Comparison of ENCODE assay signal across 11 cellular contexts in genomic region chr6:37060195-37060559, GRCh38. TPM values are rescaled to one million over a fixed set of nuclear protein-coding genes. Genes with fewer than 3 reads are reported as not detected.
DNase-seq lines count a peak whose midpoint lies in the region; ATAC-seq and TF ChIP-seq lines count a peak whose summit lies in the region.
"Had no signal": no experiment of that assay in that cellular context is flagged by ENCODE, and none has a peak within 500 bp of the region (broad histone marks: within the 10 kb centered on the region; RNA-seq: fewer than 3 reads in every experiment).

No MANE protein-coding gene starts in this region.

- H3K27me3 ChIP-seq in left ventricle myocardium inferior (ENCODE audit: low read depth) (no peaks in the 10 kb centered on the region), mesendoderm (ENCODE audit: insufficient read depth, low read length, poor library complexity) (no peaks in the 10 kb centered on the region), uterus (no peaks in the 10 kb centered on the region), tibial nerve (no peaks in the 10 kb centered on the region)

- no peak overlapping the region for H3K4me3 Mint-ChIP-seq in MCF 10A (ENCODE audit: unreplicated experiment)
- H3K4me3 Mint-ChIP-seq: naive thymus-derived CD8-positive, alpha-beta T cell had no signal

- no peaks in the 10 kb centered on the region for H3K36me3 Mint-ChIP-seq in MCF 10A (ENCODE audit: insufficient read depth, unreplicated experiment)
- H3K36me3 Mint-ChIP-seq: naive thymus-derived CD8-positive, alpha-beta T cell had no signal

- no peaks in the 10 kb centered on the region for H3K9me3 Mint-ChIP-seq in MCF 10A (ENCODE audit: unreplicated experiment)
- H3K9me3 Mint-ChIP-seq: naive thymus-derived CD8-positive, alpha-beta T cell had no signal

- no peak for TF ChIP-seq CTCF in left ventricle myocardium inferior (IDR thresholded peaks at IDR 0.05; ENCODE audit: borderline replicate concordance)
- no peak for TF ChIP-seq CTCF in MCF 10A (IDR thresholded peaks at IDR 0.05; ENCODE audit: unreplicated experiment)
- TF ChIP-seq CTCF in uterus (IDR thresholded peaks at IDR 0.05): no peak
- TF ChIP-seq CTCF in tibial nerve (IDR thresholded peaks at IDR 0.05): no peak

- no TSS peak for BruUV-seq in MCF 10A (replicated peaks; lab: Mats Ljungman, UMichigan)

- peaks cover 31% of the 10 kb centered on the region for H3K4me1 Mint-ChIP-seq in MCF 10A (ENCODE audit: insufficient read depth, unreplicated experiment)

- no peaks in the 10 kb centered on the region for H3K27me3 Mint-ChIP-seq in MCF 10A (ENCODE audit: insufficient read depth, unreplicated experiment)
- H3K27me3 Mint-ChIP-seq: naive thymus-derived CD8-positive, alpha-beta T cell had no signal

- H3K23ac ChIP-seq in mesendoderm (ENCODE audit: low read length): no peak overlapping the region

- ATAC-seq in left ventricle myocardium superior: no peak
- no peak for ATAC-seq in GM21423 (IDR thresholded peaks at IDR 0.05; ENCODE audit: unreplicated experiment)
- ATAC-seq: naive thymus-derived CD8-positive, alpha-beta T cell had no signal

- no CpG with 5 or more reads among the region's 4 CpGs for whole genome bisulfite sequencing in mesendoderm (ENCODE audit: extremely low coverage, insufficient coverage, low lambda C conversion rate)
- 79 to 85% methylated on average over 4 of the region's 4 CpGs for WGBS in tibial nerve, 2 donors

- no peaks in the 10 kb centered on the region for H3K79me1 ChIP-seq in mesendoderm (ENCODE audit: low read length)

- no peak for TF ChIP-seq EP300 in tibial nerve (IDR thresholded peaks at IDR 0.05)

- CTCF ChIA-PET in MCF 10A (lab: Yijun Ruan, JAX): interaction anchor here (1.2 to 19.6 kb wide), 8 partner anchors 14 to 150 kb away, joined by 3 to 314 read pairs (median 5); partner anchors contain the start of gene PIM1

- H3K9me3 ChIP-seq in left ventricle myocardium inferior (replicated peaks) (no peaks in the 10 kb centered on the region), uterus (no peaks in the 10 kb centered on the region), tibial nerve (no peaks in the 10 kb centered on the region)

- peak overlapping the region; percentile 74 for H3K9ac ChIP-seq in mesendoderm (ENCODE audit: low read length)

- TF ChIP-seq POLR2A in uterus (IDR thresholded peaks at IDR 0.05) (no peak), tibial nerve (IDR thresholded peaks at IDR 0.05) (no peak)

- H2BK5ac ChIP-seq in mesendoderm (ENCODE audit: low read length): peak overlapping the region; percentile 14

- H2BK15ac ChIP-seq in mesendoderm (replicated peaks; ENCODE audit: low read depth): peak overlapping the region; percentile 2

- peak overlapping the region; percentile 48 for H2BK120ac ChIP-seq in mesendoderm (ENCODE audit: low read depth, low read length)

- POLR2A ChIA-PET in MCF 10A (lab: Yijun Ruan, JAX): interaction anchor here (0.7 to 6.7 kb wide), 10 partner anchors 9 to 791 kb away, joined by 3 to 111 read pairs (median 8); partner anchors contain the start of gene PIM1

- H3K27ac ChIP-seq in left ventricle myocardium inferior (replicated peaks): peak overlapping the region; percentile 66
- peak overlapping the region; percentile 94 for H3K27ac ChIP-seq in mesendoderm (ENCODE audit: low read depth, low read length)
- H3K27ac ChIP-seq in uterus: peak overlapping the region; percentile 78 to 87
- H3K27ac ChIP-seq in tibial nerve: peak overlapping the region in 1 of 4 donors; percentile 50

- peak overlapping the region; percentile 81 for H3K18ac ChIP-seq in mesendoderm (ENCODE audit: low read length)

- no peak overlapping the region for H2AK5ac ChIP-seq in mesendoderm (ENCODE audit: low read length)

- peak overlapping the region; percentile 74 for H3K4ac ChIP-seq in mesendoderm (ENCODE audit: low read depth, low read length)

- H3K56ac ChIP-seq in mesendoderm (ENCODE audit: low read length): peak overlapping the region; percentile 91

- no peak overlapping the region for H4K8ac ChIP-seq in mesendoderm (ENCODE audit: low read depth, low read length)

- H4K5ac ChIP-seq in mesendoderm (ENCODE audit: low read length): no peak overlapping the region

- H3K4me3 ChIP-seq in left ventricle myocardium inferior (no peak overlapping the region), mesendoderm (ENCODE audit: low read length) (no peak overlapping the region), uterus (no peak overlapping the region), tibial nerve (no peak overlapping the region)

- intact Hi-C loops in left ventricle myocardium inferior (cut with micrococcal nuclease) (no loop called here), left ventricle myocardium superior (cut with micrococcal nuclease) (no loop called here), MCF 10A (cut with micrococcal nuclease) (no loop called here), uterus (cut with DNase I; ENCODE audit: low total_unique reads) (no loop called here)

- H3K79me2 ChIP-seq in mesendoderm (ENCODE audit: control insufficient read depth, insufficient read depth, low read length): no peaks in the 10 kb centered on the region

- H3K36me3 ChIP-seq in left ventricle myocardium inferior (no peaks in the 10 kb centered on the region), mesendoderm (ENCODE audit: control insufficient read depth, insufficient read depth, low read length) (no peaks in the 10 kb centered on the region), uterus (no peaks in the 10 kb centered on the region), tibial nerve (no peaks in the 10 kb centered on the region)

- no peak overlapping the region for H3K4me2 ChIP-seq in mesendoderm (ENCODE audit: low read length)

- DNase-seq in left ventricle myocardium inferior (no peak), left ventricle myocardium superior (no peak), MCF 10A (ENCODE audit: unreplicated experiment) (no peak), mesendoderm (peak; percentile 56), uterus (no peak), tibial nerve (ENCODE audit: low spot score in 2 of 2) (no peak), NCI-H748 treated with DMSO at 0.1 percent for 48 hours (lab: John Stamatoyannopoulos, UW) (no peak)
- DNase-seq: naive thymus-derived CD8-positive, alpha-beta T cell; stimulated activated CD4-positive, alpha-beta T cell treated with anti-CD3 and anti-CD28 coated beads, Interleukin-4, amount 100 ng/mL, for 1 hour had no signal

- peaks cover 26% of the 10 kb centered on the region for H3K4me1 ChIP-seq in left ventricle myocardium inferior
- H3K4me1 ChIP-seq in mesendoderm (ENCODE audit: control insufficient read depth, low read depth, low read length): peaks cover 10% of the 10 kb centered on the region
- no peaks in the 10 kb centered on the region for H3K4me1 ChIP-seq in uterus
- H3K4me1 ChIP-seq in tibial nerve: peaks cover 0 to 14% (median 8%) of the 10 kb centered on the region in 4 donors

- H3K27ac Mint-ChIP-seq in MCF 10A (ENCODE audit: low read depth, unreplicated experiment): peak overlapping the region; percentile 91
- H3K27ac Mint-ChIP-seq: naive thymus-derived CD8-positive, alpha-beta T cell had no signal

RNA-seq across cellular contexts. Expression of gene FGD2, which starts 54.7 kb away (rescaled TPM):
- total RNA-seq in left ventricle myocardium inferior (6.0 TPM), left ventricle myocardium superior (8.0 TPM), MCF 10A (2022) (not detected in 2 replicates), uterus (10 to 100 TPM in 3 of 4 donors, under 1 TPM in 1; 0.51 to 27.6 (median 11.5) TPM), tibial nerve (100 to 1,000 TPM in 1 of 4 donors, 10 to 100 TPM in 3; 40.9 to 182 (median 48.5) TPM)
- polyA plus RNA-seq in mesendoderm (2013, experiment 1 of 2): 0.18 TPM
- polyA plus RNA-seq in mesendoderm (2013, experiment 2 of 2): 0.20 TPM
- total RNA-seq: LHCN-M2 had no signal
